ENCODE assay signal across 24 cellular contexts in genomic region chr2:169771612-169772011, GRCh38. TPM values are rescaled to one million over a fixed set of nuclear protein-coding genes. Genes with fewer than 3 reads are reported as not detected.
A peak's percentile ranks its signal among the peaks of the same experiment; 100 is the strongest.
DNase-seq lines count a peak whose midpoint lies in the region; ATAC-seq, FAIRE-seq and TF ChIP-seq lines count a peak whose summit lies in the region.
"Had no signal": no experiment of that assay in that cellular context is flagged by ENCODE, and none has a peak within 500 bp of the region (broad histone marks: within the 10 kb centered on the region; RNA-seq: fewer than 3 reads in every experiment).

No MANE protein-coding gene starts in this region.

- H3K4me3 ChIP-seq in K562 (no peak overlapping the region), mucosa of descending colon (no peak overlapping the region), mesendoderm (ENCODE audit: low read length) (no peak overlapping the region)
- H3K4me3 ChIP-seq: GM12878, SJSA1 had no signal

- H2BK15ac ChIP-seq in mesendoderm (replicated peaks; ENCODE audit: low read depth): no peak overlapping the region

- BruUV-seq in K562 (replicated peaks; lab: Mats Ljungman, UMichigan): no TSS peak

- H3K27ac ChIP-seq in K562 (ENCODE audit: extremely low read depth, low read depth, low read length) (no peak overlapping the region), mesendoderm (ENCODE audit: low read depth, low read length) (no peak overlapping the region)
- H3K27ac ChIP-seq: C4-2B, KMS-11, SJSA1 had no signal

- H3K27me3 ChIP-seq in K562 (ENCODE audit: control insufficient read depth in 2 of 2, insufficient read depth in 2 of 2, low read length in 2 of 2) (no peaks in the 10 kb centered on the region), mesendoderm (ENCODE audit: insufficient read depth, low read length, poor library complexity) (no peaks in the 10 kb centered on the region)

- no peak overlapping the region for H3K23ac ChIP-seq in mesendoderm (ENCODE audit: low read length)

- no peak overlapping the region for H3K9ac ChIP-seq in K562 (ENCODE audit: insufficient read depth in 1 of 2, low read depth in 2 of 2, low read length in 2 of 2)
- no peak overlapping the region for H3K9ac ChIP-seq in mesendoderm (ENCODE audit: low read length)
- H3K9ac ChIP-seq: KMS-11 had no signal

- no peak overlapping the region for H3K4ac ChIP-seq in mesendoderm (ENCODE audit: low read depth, low read length)

- H3K4me1 ChIP-seq in K562 (replicated peaks in 1 of 2; ENCODE audit: control insufficient read depth in 2 of 2, insufficient read depth in 2 of 2, low read length in 2 of 2) (peaks cover 5 to 6% of the 10 kb centered on the region in 2 experiments; a peak in 2 of 5 replicates), mucosa of descending colon (ENCODE audit: low read depth) (peaks cover 4% of the 10 kb centered on the region), mesendoderm (ENCODE audit: control insufficient read depth, low read depth, low read length) (no peaks in the 10 kb centered on the region)

- no peak for TF ChIP-seq RAD21 in K562 (CRISPR knock-in tag; conservative IDR thresholded peaks at IDR 0.05 in 1 of 2, IDR thresholded peaks at IDR 0.05 in 1 of 2)

- no peak for FAIRE-seq in K562 (lab: Jason Lieb, UNC)
- FAIRE-seq: A204.1, D721Med, GM12878 had no signal

- WGBS in K562 (ENCODE audit: insufficient coverage, low coverage, missing lambda C conversion rate): 80% methylated on average over 2 of the region's 2 CpGs
- WGBS in mesendoderm (ENCODE audit: extremely low coverage, insufficient coverage, low lambda C conversion rate): no CpG with 5 or more reads among the region's 2 CpGs

- in situ Hi-C loops in K562 (cut with MboI): no loop called here

- H2AK5ac ChIP-seq in mesendoderm (ENCODE audit: low read length): no peak overlapping the region

- H3K56ac ChIP-seq in mesendoderm (ENCODE audit: low read length): no peak overlapping the region

- TF ChIP-seq POLR2A in K562 (conservative IDR thresholded peaks at IDR 0.05): no peak

- no peak overlapping the region for H2BK120ac ChIP-seq in mesendoderm (ENCODE audit: low read depth, low read length)

- H4K5ac ChIP-seq in mesendoderm (ENCODE audit: low read length): no peak overlapping the region

- no peak for TF ChIP-seq EP300 in K562 (IDR thresholded peaks at IDR 0.05; ENCODE audit: low read length)

- no peak overlapping the region for H4K8ac ChIP-seq in mesendoderm (ENCODE audit: low read depth, low read length)

- H4K20me1 ChIP-seq in K562 (replicated peaks; ENCODE audit: control insufficient read depth, insufficient read depth, low read length): no peaks in the 10 kb centered on the region

- H3K36me3 ChIP-seq in K562 (ENCODE audit: control insufficient read depth, insufficient read depth, low read length) (no peaks in the 10 kb centered on the region), mucosa of descending colon (ENCODE audit: low read depth) (no peaks in the 10 kb centered on the region), mesendoderm (ENCODE audit: control insufficient read depth, insufficient read depth, low read length) (no peaks in the 10 kb centered on the region)
- H3K36me3 ChIP-seq: SJSA1 had no signal

- intact Hi-C loops in K562 (cut with micrococcal nuclease): no loop called here
- intact Hi-C loops in mucosa of descending colon (cut with DNase I, micrococcal nuclease): no loop called here

- H3K9me3 ChIP-seq in K562 (replicated peaks; ENCODE audit: control insufficient read depth, insufficient read depth, low read depth, low read length) (no peaks in the 10 kb centered on the region), mucosa of descending colon (no peaks in the 10 kb centered on the region)
- H3K9me3 ChIP-seq: SJSA1 had no signal

- H2AFZ ChIP-seq in K562 (ENCODE audit: low read depth, low read length): no peak overlapping the region

- TF ChIP-seq CTCF in K562 (IDR thresholded peaks at IDR 0.05 in 2 of 3, conservative IDR thresholded peaks at IDR 0.05 in 1 of 3; ENCODE audit: insufficient read depth in 2 of 3, low read depth in 1 of 3, low read length in 3 of 3) (no peak), mucosa of descending colon (IDR thresholded peaks at IDR 0.05) (no peak)

- CTCF ChIA-PET in K562 (lab: Yijun Ruan, JAX; ENCODE audit: low intra/inter-chr PET ratio): no interaction called here

- DNase-seq in DMS53 (lab: John Stamatoyannopoulos, UW): peak; percentile 70
- peak; percentile 6 for DNase-seq in M059J (ENCODE audit: low read depth)
- no peak for DNase-seq in K562 (ENCODE audit: extremely low read depth in 1 of 4, low spot score in 3 of 4)
- DNase-seq in mucosa of descending colon: no peak
- DNase-seq in T-helper 9 cell: no peak
- DNase-seq in mesendoderm: no peak
- no peak for DNase-seq in SIG-M5 treated with dmso at 0.1 percent for 504 hours (lab: John Stamatoyannopoulos, UW; ENCODE audit: unreplicated experiment)
- DNase-seq: DMS79 treated with DMSO at 0.1 percent for 48 hours; H9; HFFc6; NCI-H1105 treated with DMSO at 0.1 percent for 48 hours; NCI-H2029 treated with DMSO at 0.1 percent for 48 hours; NCI-H2171; NCI-H345; NCI-H524; NCI-H774; NK-92 treated with Interleukin-12 subunit alpha and Interleukin-12 subunit beta, amount 100 ng/mL, for 24 hours had no signal

- ATAC-seq in K562: peak; percentile 19; the same call in 2 of the 3 replicates
- peak; percentile 78 for ATAC-seq in mucosa of descending colon
- ATAC-seq: GM12878, Panc1 had no signal

- H3K4me2 ChIP-seq in K562 (ENCODE audit: insufficient read depth, low read length) (no peak overlapping the region), mesendoderm (ENCODE audit: low read length) (no peak overlapping the region)
- H3K4me2 ChIP-seq: KMS-11 had no signal

- POLR2A ChIA-PET in K562 (lab: Yijun Ruan, JAX): interaction anchor here (0.7 to 1.4 kb wide), 2 partner anchors 69 to 1192 kb away, joined by 3 read pairs; no protein-coding TSS in a partner anchor

- H3K79me1 ChIP-seq in mesendoderm (ENCODE audit: low read length): no peaks in the 10 kb centered on the region

- H3K9me1 ChIP-seq in K562 (ENCODE audit: control insufficient read depth, insufficient read depth, low read length): no peaks in the 10 kb centered on the region

- H2BK5ac ChIP-seq in mesendoderm (ENCODE audit: low read length): no peak overlapping the region

- H3K79me2 ChIP-seq in K562 (ENCODE audit: control insufficient read depth, insufficient read depth, low read length) (no peaks in the 10 kb centered on the region), mesendoderm (ENCODE audit: control insufficient read depth, insufficient read depth, low read length) (no peaks in the 10 kb centered on the region)

- no peak overlapping the region for H3K18ac ChIP-seq in mesendoderm (ENCODE audit: low read length)

RNA-seq across cellular contexts. Expression of gene SSB, which starts 27.1 kb away (rescaled TPM):
- 68.5 and 76.0 TPM in 2 replicates for total RNA-seq in M059J (2014; rRNA removed; shearing (Covaris generic))
- total RNA-seq in K562 (2011; cell fraction: chromatin; rRNA removed; ENCODE audit: low replicate concordance): 95.2 and 444 TPM in 2 replicates
- 63.0 and 70.9 TPM in 2 replicates for total RNA-seq in K562 (2011; cell fraction: nucleolus; rRNA removed)
- 94.0 and 126 TPM in 2 replicates for total RNA-seq in K562 (2011; cell fraction: nucleoplasm; rRNA removed)
- total RNA-seq in K562 (2014; rRNA removed) (377 and 430 TPM in 2 replicates), K562 (2014; rRNA removed; fragmentation: Illumina TruSeq; extraction: Trizol) (515 and 616 TPM in 2 replicates), K562 (2015; rRNA removed; fragmentation: Illumina TruSeq; extraction: Trizol) (455 and 503 TPM in 2 replicates), K562 (2021) (317 TPM in 2 replicates), mucosa of descending colon (10 to 100 TPM; 29.2 to 72.3 (median 52.9) TPM)
- polyA plus RNA-seq in K562 (2011; rRNA removed) (261 and 430 TPM in 2 replicates), K562 (2014; fragmentation: Illumina TruSeq; extraction: Trizol) (466 and 619 TPM in 2 replicates), K562 (2014; fragmentation: Nextera tagmentation; extraction: Ambion mirVana) (100 to 1,000 TPM; 631 to 849 TPM), K562 (2014; rRNA removed) (618 and 712 TPM in 2 replicates)
- 36.1 and 98.4 TPM in 2 replicates for polyA plus RNA-seq in K562 (2011; cell fraction: cytosol; rRNA removed)
- polyA plus RNA-seq in K562 (2011; cell fraction: nucleus; rRNA removed): 109 and 175 TPM in 2 replicates
- 211 and 383 TPM in 2 replicates for polyA plus RNA-seq in K562 (2012)
- polyA minus RNA-seq in K562 (2011; rRNA and poly(A)+ RNA removed): 148 TPM in 2 replicates
- polyA minus RNA-seq in K562 (2011; cell fraction: cytosol; rRNA and poly(A)+ RNA removed): 52.5 and 59.3 TPM in 2 replicates
- 82.3 and 152 TPM in 2 replicates for polyA minus RNA-seq in K562 (2011; cell fraction: nucleus; rRNA and poly(A)+ RNA removed)
- polyA plus RNA-seq in mesendoderm (2013, experiment 1 of 2): 417 TPM
- 436 TPM for polyA plus RNA-seq in mesendoderm (2013, experiment 2 of 2)

RNA-seq across cellular contexts. Expression of gene KLHL23, which starts 38.0 kb away (rescaled TPM):
- total RNA-seq in M059J (2014; rRNA removed; shearing (Covaris generic)): 6.9 and 7.1 TPM in 2 replicates
- 48.2 and 81.1 TPM in 2 replicates for total RNA-seq in K562 (2011; cell fraction: chromatin; rRNA removed; ENCODE audit: low replicate concordance)
- 23.2 and 29.9 TPM in 2 replicates for total RNA-seq in K562 (2011; cell fraction: nucleolus; rRNA removed)
- 45.4 and 74.0 TPM in 2 replicates for total RNA-seq in K562 (2011; cell fraction: nucleoplasm; rRNA removed)
- 20.0 and 31.5 TPM in 2 replicates for total RNA-seq in K562 (2014; rRNA removed)
- 41.5 and 46.8 TPM in 2 replicates for total RNA-seq in K562 (2014; rRNA removed; fragmentation: Illumina TruSeq; extraction: Trizol)
- total RNA-seq in K562 (2015; rRNA removed; fragmentation: Illumina TruSeq; extraction: Trizol): 34.4 and 39.1 TPM in 2 replicates
- total RNA-seq in K562 (2021): 22.9 and 25.7 TPM in 2 replicates
- 53.7 and 58.0 TPM in 2 replicates for polyA plus RNA-seq in K562 (2011; rRNA removed)
- 10.1 and 20.2 TPM in 2 replicates for polyA plus RNA-seq in K562 (2011; cell fraction: cytosol; rRNA removed)
- polyA plus RNA-seq in K562 (2011; cell fraction: nucleus; rRNA removed): 20.6 and 22.8 TPM in 2 replicates
- 15.8 and 18.5 TPM in 2 replicates for polyA plus RNA-seq in K562 (2012)
- polyA plus RNA-seq in K562 (2014; fragmentation: Illumina TruSeq; extraction: Trizol): 27.4 and 29.6 TPM in 2 replicates
- polyA plus RNA-seq in K562 (2014; fragmentation: Nextera tagmentation; extraction: Ambion mirVana): 1 to 10 TPM; 6.6 to 7.9 TPM
- polyA plus RNA-seq in K562 (2014; rRNA removed): 21.6 and 22.4 TPM in 2 replicates
- 153 and 171 TPM in 2 replicates for polyA minus RNA-seq in K562 (2011; rRNA and poly(A)+ RNA removed)
- polyA minus RNA-seq in K562 (2011; cell fraction: cytosol; rRNA and poly(A)+ RNA removed): 39.2 and 49.7 TPM in 2 replicates
- polyA minus RNA-seq in K562 (2011; cell fraction: nucleus; rRNA and poly(A)+ RNA removed): 14.4 and 26.8 TPM in 2 replicates
- total RNA-seq in mucosa of descending colon: 10 to 100 TPM; 12.1 to 57.4 (median 13.1) TPM
- polyA plus RNA-seq in mesendoderm (2013, experiment 1 of 2): 30.5 TPM
- 30.2 TPM for polyA plus RNA-seq in mesendoderm (2013, experiment 2 of 2)

RNA-seq across cellular contexts. Expression of gene METTL5, which starts 53.1 kb away (rescaled TPM):
- 89.6 and 92.4 TPM in 2 replicates for total RNA-seq in M059J (2014; rRNA removed; shearing (Covaris generic))
- total RNA-seq in K562 (2011; cell fraction: chromatin; rRNA removed; ENCODE audit: low replicate concordance): 30.6 and 53.9 TPM in 2 replicates
- 27.5 and 28.0 TPM in 2 replicates for total RNA-seq in K562 (2011; cell fraction: nucleolus; rRNA removed)
- 39.8 and 55.0 TPM in 2 replicates for total RNA-seq in K562 (2011; cell fraction: nucleoplasm; rRNA removed)
- total RNA-seq in K562 (2014; rRNA removed) (135 and 149 TPM in 2 replicates), K562 (2014; rRNA removed; fragmentation: Illumina TruSeq; extraction: Trizol) (224 and 259 TPM in 2 replicates), K562 (2015; rRNA removed; fragmentation: Illumina TruSeq; extraction: Trizol) (163 and 182 TPM in 2 replicates), K562 (2021) (177 and 193 TPM in 2 replicates), mucosa of descending colon (10 to 100 TPM; 33.3 to 60.3 (median 42.3) TPM)
- polyA plus RNA-seq in K562 (2011; rRNA removed) (141 and 191 TPM in 2 replicates), K562 (2014; fragmentation: Illumina TruSeq; extraction: Trizol) (202 and 235 TPM in 2 replicates), K562 (2014; fragmentation: Nextera tagmentation; extraction: Ambion mirVana) (100 to 1,000 TPM; 366 to 471 TPM), K562 (2014; rRNA removed) (211 and 229 TPM in 2 replicates)
- polyA plus RNA-seq in K562 (2011; cell fraction: cytosol; rRNA removed): 44.8 and 82.3 TPM in 2 replicates
- 36.1 and 39.1 TPM in 2 replicates for polyA plus RNA-seq in K562 (2011; cell fraction: nucleus; rRNA removed)
- 147 and 206 TPM in 2 replicates for polyA plus RNA-seq in K562 (2012)
- polyA minus RNA-seq in K562 (2011; rRNA and poly(A)+ RNA removed): 99.5 and 107 TPM in 2 replicates
- 33.9 and 37.9 TPM in 2 replicates for polyA minus RNA-seq in K562 (2011; cell fraction: cytosol; rRNA and poly(A)+ RNA removed)
- 23.4 and 34.3 TPM in 2 replicates for polyA minus RNA-seq in K562 (2011; cell fraction: nucleus; rRNA and poly(A)+ RNA removed)
- 99.3 TPM for polyA plus RNA-seq in mesendoderm (2013, experiment 1 of 2)
- 97.8 TPM for polyA plus RNA-seq in mesendoderm (2013, experiment 2 of 2)

RNA-seq across cellular contexts. Expression of gene UBR3, which starts 55.6 kb away (rescaled TPM):
- total RNA-seq in M059J (2014; rRNA removed; shearing (Covaris generic)): 7.6 and 15.3 TPM in 2 replicates
- 63.7 and 297 TPM in 2 replicates for total RNA-seq in K562 (2011; cell fraction: chromatin; rRNA removed; ENCODE audit: low replicate concordance)
- 21.8 and 37.4 TPM in 2 replicates for total RNA-seq in K562 (2011; cell fraction: nucleolus; rRNA removed)
- 66.1 and 81.6 TPM in 2 replicates for total RNA-seq in K562 (2011; cell fraction: nucleoplasm; rRNA removed)
- total RNA-seq in K562 (2014; rRNA removed) (28.5 and 29.2 TPM in 2 replicates), K562 (2014; rRNA removed; fragmentation: Illumina TruSeq; extraction: Trizol) (62.5 and 69.5 TPM in 2 replicates), K562 (2015; rRNA removed; fragmentation: Illumina TruSeq; extraction: Trizol) (58.9 and 63.5 TPM in 2 replicates), K562 (2021) (40.3 and 41.0 TPM in 2 replicates), mucosa of descending colon (10 to 100 TPM; 32.5 to 65.8 (median 39.6) TPM)
- polyA plus RNA-seq in K562 (2011; rRNA removed) (26.8 and 40.4 TPM in 2 replicates), K562 (2014; fragmentation: Illumina TruSeq; extraction: Trizol) (34.4 and 43.1 TPM in 2 replicates), K562 (2014; fragmentation: Nextera tagmentation; extraction: Ambion mirVana) (10 to 100 TPM; 14.4 to 14.5 TPM), K562 (2014; rRNA removed) (20.6 and 20.7 TPM in 2 replicates)
- polyA plus RNA-seq in K562 (2011; cell fraction: cytosol; rRNA removed): 8.0 and 12.8 TPM in 2 replicates
- polyA plus RNA-seq in K562 (2011; cell fraction: nucleus; rRNA removed): 23.0 and 27.8 TPM in 2 replicates
- polyA plus RNA-seq in K562 (2012): 20.9 and 24.3 TPM in 2 replicates
- 124 and 136 TPM in 2 replicates for polyA minus RNA-seq in K562 (2011; rRNA and poly(A)+ RNA removed)
- polyA minus RNA-seq in K562 (2011; cell fraction: cytosol; rRNA and poly(A)+ RNA removed): 31.0 and 48.4 TPM in 2 replicates
- 71.8 and 96.9 TPM in 2 replicates for polyA minus RNA-seq in K562 (2011; cell fraction: nucleus; rRNA and poly(A)+ RNA removed)
- polyA plus RNA-seq in mesendoderm (2013, experiment 1 of 2): 7.8 TPM
- 7.9 TPM for polyA plus RNA-seq in mesendoderm (2013, experiment 2 of 2)

Comparison
In these comparisons a context has a peak if more than half of its experiments do, and no peak if none do; other contexts are left out.
1. DNase-seq: peak in DMS53 (single experiment) and M059J (single experiment); none in K562 (0 of 4), mucosa of descending colon (0 of 3), T-helper 9 cell (single experiment), mesendoderm (single experiment) and SIG-M5 treated with dmso at 0.1 percent for 504 hours (single experiment).